In the genomic region with DNA sequence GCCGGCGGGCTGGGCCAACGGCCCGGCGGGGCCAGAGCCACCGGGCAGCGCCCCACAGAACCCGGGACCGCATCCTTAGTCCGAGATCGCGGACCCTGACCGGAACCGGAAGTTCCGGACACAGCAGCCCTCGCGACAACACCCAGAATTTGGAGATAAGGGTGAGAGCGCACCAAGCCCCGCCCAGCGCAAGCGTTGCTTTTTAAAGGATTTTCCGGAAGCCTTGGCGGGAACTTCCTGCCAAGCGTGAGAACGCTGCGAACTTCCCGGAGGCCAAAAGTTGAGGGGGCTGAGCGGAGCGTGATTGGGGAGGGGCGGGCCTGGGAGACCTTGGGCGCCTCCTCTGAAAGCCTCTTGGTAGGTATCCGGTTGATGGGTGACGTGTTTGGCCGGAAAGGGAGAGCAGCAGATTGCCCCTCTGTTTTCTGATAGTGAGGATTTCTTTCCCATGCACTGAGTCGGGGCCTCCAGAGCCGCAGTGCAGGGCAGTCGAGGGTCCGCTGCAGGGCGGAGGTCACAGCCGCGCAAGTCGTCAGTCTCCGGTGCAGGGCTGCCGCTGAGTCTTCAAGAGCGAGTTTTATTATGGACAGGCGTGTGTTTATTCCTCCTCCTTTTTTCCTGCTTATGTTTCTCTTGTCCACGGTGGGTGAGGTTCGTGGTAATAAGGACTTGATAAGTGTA, we compare ENCODE assay signal across 1 cellular context.
TF ChIP-seq lines count a peak whose summit lies in the region.

A gene with protein sequence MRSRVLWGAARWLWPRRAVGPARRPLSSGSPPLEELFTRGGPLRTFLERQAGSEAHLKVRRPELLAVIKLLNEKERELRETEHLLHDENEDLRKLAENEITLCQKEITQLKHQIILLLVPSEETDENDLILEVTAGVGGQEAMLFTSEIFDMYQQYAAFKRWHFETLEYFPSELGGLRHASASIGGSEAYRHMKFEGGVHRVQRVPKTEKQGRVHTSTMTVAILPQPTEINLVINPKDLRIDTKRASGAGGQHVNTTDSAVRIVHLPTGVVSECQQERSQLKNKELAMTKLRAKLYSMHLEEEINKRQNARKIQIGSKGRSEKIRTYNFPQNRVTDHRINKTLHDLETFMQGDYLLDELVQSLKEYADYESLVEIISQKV (minus strand): TSS at position 97 of the 681 bp plus-strand sequence. CDS start 24 bp downstream, at position 73.

TF ChIP-seq in GM12878, 131 proteins besides CTCF, POLR2A, EP300 and RAD21 (continued from another document):
- TF ChIP-seq STAT3 (IDR thresholded peaks at IDR 0.05; ENCODE audit: low read depth, low read length) (no peak), GABPA (IDR thresholded peaks at IDR 0.05; ENCODE audit: low read depth) (peak; percentile 88), ATF7 (IDR thresholded peaks at IDR 0.05; ENCODE audit: low read depth) (peak; percentile 41; the same call in 1 of the 2 replicates), PML (IDR thresholded peaks at IDR 0.05; ENCODE audit: low read length) (peak; percentile 37; the same call in 1 of the 2 replicates), NFYA (IDR thresholded peaks at IDR 0.05; ENCODE audit: borderline replicate concordance, low read depth, low read length) (no peak), GATAD2B (conservative IDR thresholded peaks at IDR 0.05; ENCODE audit: low read depth) (peak; percentile 68), CREM (IDR thresholded peaks at IDR 0.05; ENCODE audit: low read depth) (no peak), RB1 (IDR thresholded peaks at IDR 0.05; ENCODE audit: borderline replicate concordance) (peak; percentile 20; the same call in 1 of the 2 replicates), CEBPB (IDR thresholded peaks at IDR 0.05; ENCODE audit: borderline replicate concordance in 1 of 2, low read depth in 2 of 2, low read length in 2 of 2) (no peak), HDGF (IDR thresholded peaks at IDR 0.05) (0 out of 2 replicates have a peak, but pooled peaks have one; percentile 33)
- TF ChIP-seq, protein P1, sequence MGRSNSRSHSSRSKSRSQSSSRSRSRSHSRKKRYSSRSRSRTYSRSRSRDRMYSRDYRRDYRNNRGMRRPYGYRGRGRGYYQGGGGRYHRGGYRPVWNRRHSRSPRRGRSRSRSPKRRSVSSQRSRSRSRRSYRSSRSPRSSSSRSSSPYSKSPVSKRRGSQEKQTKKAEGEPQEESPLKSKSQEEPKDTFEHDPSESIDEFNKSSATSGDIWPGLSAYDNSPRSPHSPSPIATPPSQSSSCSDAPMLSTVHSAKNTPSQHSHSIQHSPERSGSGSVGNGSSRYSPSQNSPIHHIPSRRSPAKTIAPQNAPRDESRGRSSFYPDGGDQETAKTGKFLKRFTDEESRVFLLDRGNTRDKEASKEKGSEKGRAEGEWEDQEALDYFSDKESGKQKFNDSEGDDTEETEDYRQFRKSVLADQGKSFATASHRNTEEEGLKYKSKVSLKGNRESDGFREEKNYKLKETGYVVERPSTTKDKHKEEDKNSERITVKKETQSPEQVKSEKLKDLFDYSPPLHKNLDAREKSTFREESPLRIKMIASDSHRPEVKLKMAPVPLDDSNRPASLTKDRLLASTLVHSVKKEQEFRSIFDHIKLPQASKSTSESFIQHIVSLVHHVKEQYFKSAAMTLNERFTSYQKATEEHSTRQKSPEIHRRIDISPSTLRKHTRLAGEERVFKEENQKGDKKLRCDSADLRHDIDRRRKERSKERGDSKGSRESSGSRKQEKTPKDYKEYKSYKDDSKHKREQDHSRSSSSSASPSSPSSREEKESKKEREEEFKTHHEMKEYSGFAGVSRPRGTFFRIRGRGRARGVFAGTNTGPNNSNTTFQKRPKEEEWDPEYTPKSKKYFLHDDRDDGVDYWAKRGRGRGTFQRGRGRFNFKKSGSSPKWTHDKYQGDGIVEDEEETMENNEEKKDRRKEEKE (IDR thresholded peaks at IDR 0.05): no peak
